8 cellular contexts compared by ENCODE assay signal in the genomic region with DNA sequence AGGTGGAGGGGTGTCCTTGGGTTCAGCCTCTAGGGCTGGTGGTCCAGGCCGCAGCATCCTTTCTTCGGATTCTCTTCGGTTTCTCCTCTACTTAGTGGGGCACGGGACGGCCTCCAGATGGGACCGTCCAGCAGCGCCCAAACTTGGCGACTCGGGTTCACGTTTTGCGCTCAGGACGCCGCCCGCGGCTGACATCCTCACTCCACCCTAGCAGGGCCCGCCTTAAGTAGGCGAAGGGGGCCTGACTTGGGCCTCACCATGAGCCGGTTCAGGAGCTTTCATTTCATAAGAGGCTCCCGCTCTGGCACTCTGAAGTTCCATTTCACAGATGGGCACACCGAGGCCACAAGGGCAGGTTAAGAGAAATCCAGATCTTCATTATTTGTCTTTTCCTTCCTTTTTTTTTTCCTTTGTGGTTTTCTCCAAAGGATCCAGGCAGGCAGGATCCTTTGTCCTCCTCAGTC.
DNase-seq lines count a peak whose midpoint lies in the region; ATAC-seq and TF ChIP-seq lines count a peak whose summit lies in the region.

No MANE protein-coding gene starts in this region.

- peak; percentile 28 for ATAC-seq in GM21717 (IDR thresholded peaks at IDR 0.05; ENCODE audit: unreplicated experiment)
- no peak for ATAC-seq in activated B cell treated with CpG ODN at 0.5 μM for 24 hours (ENCODE audit: low read depth)
- no peak for ATAC-seq in thoracic aorta (ENCODE audit: insufficient number of reproducible peaks, low FRiP score, low read depth)
- ATAC-seq in HG02981 (IDR thresholded peaks at IDR 0.05; ENCODE audit: unreplicated experiment), result no peak
- no peak for ATAC-seq in GM19351 (IDR thresholded peaks at IDR 0.05; ENCODE audit: unreplicated experiment)

- peak overlapping the region; percentile 85 for H3K27ac Mint-ChIP-seq in activated B cell treated with CpG ODN at 0.5 μM for 24 hours

- H3K27me3 ChIP-seq in BE2C (no peaks in the 10 kb centered on the region), iPS-20b (ENCODE audit: insufficient read depth, low read length) (peaks cover 31% of the 10 kb centered on the region), thoracic aorta (replicated peaks; ENCODE audit: insufficient read depth) (peaks cover 4% of the 10 kb centered on the region)

- H3K4me1 ChIP-seq in BE2C (peaks cover 21% of the 10 kb centered on the region), iPS-20b (ENCODE audit: insufficient read depth, low read length) (peaks cover 15% of the 10 kb centered on the region; the same call in 1 of the 2 replicates), thoracic aorta (ENCODE audit: control insufficient read depth in 1 of 2, low read depth in 2 of 2) (peaks cover 10 to 21% of the 10 kb centered on the region in 2 donors)

- H3K4me3 Mint-ChIP-seq in activated B cell treated with CpG ODN at 0.5 μM for 24 hours, result peak overlapping the region; percentile 82

- peak overlapping the region; percentile 63; the same call in 1 of the 2 replicates for H3K9ac ChIP-seq in iPS-20b (ENCODE audit: low read depth, low read length)

- peaks cover 3% of the 10 kb centered on the region for H3K36me3 Mint-ChIP-seq in activated B cell treated with CpG ODN at 0.5 μM for 24 hours (ENCODE audit: low read depth)

- H3K27ac ChIP-seq in iPS-20b (ENCODE audit: low read length) (no peak overlapping the region), thoracic aorta (no peak overlapping the region)

- no peaks in the 10 kb centered on the region for H3K9me3 Mint-ChIP-seq in activated B cell treated with CpG ODN at 0.5 μM for 24 hours

- H3K4me1 Mint-ChIP-seq in activated B cell treated with CpG ODN at 0.5 μM for 24 hours, result peaks cover 30% of the 10 kb centered on the region

- CTCF ChIA-PET in activated B cell treated with CpG ODN at 0.5 μM for 24 hours (lab: Charles Lee), result interaction anchor here (0.6 to 1.9 kb wide), 2 partner anchors 213 to 217 kb away, joined by 3 to 7 read pairs; no protein-coding TSS in a partner anchor

- H3K4me3 ChIP-seq in BE2C (ENCODE audit: low read depth, low read length), result peak overlapping the region; percentile 66
- H3K4me3 ChIP-seq in iPS-20b (ENCODE audit: low read length), result peak overlapping the region; percentile 85
- H3K4me3 ChIP-seq in thoracic aorta, result peak overlapping the region; percentile 71

- POLR2A ChIA-PET in activated B cell treated with CpG ODN at 0.5 μM for 24 hours (lab: Charles Lee), result interaction anchor here (0.6 to 3.1 kb wide), 4 partner anchors 39 to 70 kb away, joined by 3 to 23 read pairs (median 10); no protein-coding TSS in a partner anchor

- intact Hi-C loops in activated B cell treated with CpG ODN at 0.5 μM for 24 hours (cut with micrococcal nuclease), result loop anchor here (1.0 to 5.0 kb wide), 5 partner anchors 43 to 213 kb away; no protein-coding TSS in a partner anchor

- no peaks in the 10 kb centered on the region for H3K36me3 ChIP-seq in BE2C
- no peaks in the 10 kb centered on the region for H3K36me3 ChIP-seq in iPS-20b (ENCODE audit: insufficient read depth, low read depth, low read length)
- H3K36me3 ChIP-seq in thoracic aorta, result no peaks in the 10 kb centered on the region

- DNase-seq in BE2C (no peak), activated B cell treated with CpG ODN at 0.5 μM for 24 hours (no peak), thoracic aorta (ENCODE audit: low spot score) (no peak), cerebellar nuclear complex (lab: John Stamatoyannopoulos, UW) (no peak)

- TF ChIP-seq CTCF in BE2C (IDR thresholded peaks at IDR 0.05; ENCODE audit: low read depth, low read length), result no peak
- TF ChIP-seq CTCF in activated B cell treated with CpG ODN at 0.5 μM for 24 hours (IDR thresholded peaks at IDR 0.05), result no peak
- no peak for TF ChIP-seq CTCF in thoracic aorta (IDR thresholded peaks at IDR 0.05)

- H3K27me3 Mint-ChIP-seq in activated B cell treated with CpG ODN at 0.5 μM for 24 hours, result peaks cover 4% of the 10 kb centered on the region

- no peaks in the 10 kb centered on the region for H3K9me3 ChIP-seq in BE2C
- no peaks in the 10 kb centered on the region for H3K9me3 ChIP-seq in iPS-20b (ENCODE audit: insufficient read depth, low read depth, low read length)
- no peaks in the 10 kb centered on the region for H3K9me3 ChIP-seq in thoracic aorta
